In genomic region chr16:86519649-86520316, GRCh38 we compare ENCODE assay signal across 8 cellular contexts. TPM values are rescaled to one million over a fixed set of nuclear protein-coding genes. Genes with fewer than 3 reads are reported as not detected.
DNase-seq lines count a peak whose midpoint lies in the region; ATAC-seq and TF ChIP-seq lines count a peak whose summit lies in the region.

No MANE protein-coding gene starts in this region.

- H3K36me3 Mint-ChIP-seq in natural killer cell: no peaks in the 10 kb centered on the region

- peak overlapping the region in 3 of 4 donors; percentile 6 to 28 (median 26) for H3K4me3 ChIP-seq in stomach

- peaks cover 0 to 11% (median 3%) of the 10 kb centered on the region in 4 donors for H3K36me3 ChIP-seq in stomach

- peak overlapping the region; percentile 47 to 99 (median 91) for H3K27ac ChIP-seq in stomach

- H3K27me3 ChIP-seq in stomach: peaks cover 0 to 73% (median 60%) of the 10 kb centered on the region in 3 donors

- TF ChIP-seq EP300 in stomach (IDR thresholded peaks at IDR 0.05): no peak

- peak; percentile 42 for DNase-seq in NCI-H748 (lab: John Stamatoyannopoulos, UW; ENCODE audit: unreplicated experiment)
- DNase-seq in NCI-H748 treated with DMSO at 0.1 percent for 48 hours (lab: John Stamatoyannopoulos, UW): no peak
- DNase-seq in NCI-H345 (lab: John Stamatoyannopoulos, UW): peak; percentile 31
- peak; percentile 51 for DNase-seq in activated CD8-positive, alpha-beta memory T cell treated with anti-CD3 and anti-CD28 coated beads, Interleukin-2, amount 50 U/mL, for 4 hours
- peak; percentile 55 for DNase-seq in epidermal melanocyte (ENCODE audit: insufficient read length, low spot score)
- peak; percentile 51 for DNase-seq in natural killer cell
- DNase-seq in stomach: peak; percentile 59

- peaks cover 0 to 8% of the 10 kb centered on the region in 2 donors for H3K4me1 Mint-ChIP-seq in natural killer cell

- no peak for TF ChIP-seq POLR2A in stomach (IDR thresholded peaks at IDR 0.05)

- 2 to 24% (median 16%) methylated on average over 10 to 31 of the region's 31 CpGs for WGBS in stomach, 5 donors

- H3K9me3 Mint-ChIP-seq in natural killer cell: no peaks in the 10 kb centered on the region

- no peak overlapping the region for H3K4me3 Mint-ChIP-seq in natural killer cell

- peak overlapping the region in 1 of 2 donors; percentile 47 for H3K27ac Mint-ChIP-seq in natural killer cell

- ATAC-seq in natural killer cell: peak; percentile 77 to 91 (median 84)
- no peak for ATAC-seq in HG03175 (IDR thresholded peaks at IDR 0.05; ENCODE audit: unreplicated experiment)

- intact Hi-C loops in natural killer cell (cut with micrococcal nuclease) (loop anchor here (1.0 to 2.0 kb wide), 2 partner anchors 179 to 698 kb away; no protein-coding TSS in a partner anchor), stomach (cut with DNase I; ENCODE audit: low total_unique reads) (loop anchor here (5.0 to 10.0 kb wide), 2 partner anchors 447 to 695 kb away; no protein-coding TSS in a partner anchor)

- peaks cover 9 to 37% (median 28%) of the 10 kb centered on the region in 4 donors for H3K4me1 ChIP-seq in stomach

- peaks cover 40 to 55% of the 10 kb centered on the region in 2 donors for H3K27me3 Mint-ChIP-seq in natural killer cell (ENCODE audit: low read depth in 2 of 2)

- peak; percentile 92 for TF ChIP-seq CTCF in natural killer cell (IDR thresholded peaks at IDR 0.05)
- peak in 5 of 7 experiments; percentile 60 to 88 (median 70) for TF ChIP-seq CTCF in stomach (IDR thresholded peaks at IDR 0.05)

- H3K9me3 ChIP-seq in stomach: no peaks in the 10 kb centered on the region

RNA-seq across cellular contexts. Expression of gene FOXF1, which starts 9.5 kb away (rescaled TPM):
- total RNA-seq in natural killer cell (not detected), stomach (10 to 100 TPM; 18.4 to 37.9 (median 26.9) TPM)
- 10 to 100 TPM; 15.7 to 18.2 (median 17.7) TPM for polyA plus RNA-seq in stomach

RNA-seq across cellular contexts. Expression of gene MTHFSD, which starts 35.3 kb away (rescaled TPM):
- total RNA-seq in natural killer cell: 10 to 100 TPM; 14.3 to 22.0 (median 16.9) TPM
- total RNA-seq in stomach: 10 to 100 TPM in 2 of 5 donors, 1 to 10 TPM in 3; 3.5 to 23.1 (median 8.0) TPM
- polyA plus RNA-seq in stomach: 10 to 100 TPM in 1 of 3 donors, 1 to 10 TPM in 2; 4.8 to 13.0 (median 7.0) TPM

RNA-seq across cellular contexts. Expression of gene FOXC2, which starts 46.8 kb away (rescaled TPM):
- total RNA-seq in natural killer cell (under 1 TPM in 1 of 3 donors, not detected in 2; 0.14 TPM), stomach (under 1 TPM in 1 of 5 donors, not detected in 4; 0.18 TPM)
- polyA plus RNA-seq in stomach: under 1 TPM in 2 of 3 donors, not detected in 1; 0.08 to 0.12 TPM

RNA-seq across cellular contexts. Expression of gene FOXL1, which starts 58.6 kb away (rescaled TPM):
- under 1 TPM in 1 of 3 donors, not detected in 2; 0.10 TPM for total RNA-seq in natural killer cell
- total RNA-seq in stomach: 10 to 100 TPM in 1 of 5 donors, 1 to 10 TPM in 2, not detected in 2; 3.0 to 12.7 (median 5.1) TPM
- 1 to 10 TPM in 2 of 3 donors, under 1 TPM in 1; 0.60 to 6.7 (median 5.2) TPM for polyA plus RNA-seq in stomach

Comparison
In these comparisons a context has a peak if more than half of its experiments do, and no peak if none do; other contexts are left out.
1. RNA of gene FOXF1, which starts 9.5 kb away (total RNA-seq): 18.4 to 37.9 TPM in stomach; not detected in natural killer cell; every median in the first group is over 10 times any median in the second.